19 cellular contexts compared by ENCODE assay signal in genomic region chr6:37078814-37079213, GRCh38.
"Had no signal": no experiment of that assay in that cellular context is flagged by ENCODE, and none has a peak within 500 bp of the region (broad histone marks: within the 10 kb centered on the region; RNA-seq: fewer than 3 reads in every experiment).

No MANE protein-coding gene starts in this region.

- H3K27me3 ChIP-seq: dorsolateral prefrontal cortex, foreskin keratinocyte, left lung, ovary, spleen, testis, transverse colon had no signal

- DNase-seq: cortex of kidney; dorsolateral prefrontal cortex; effector memory CD4-positive, alpha-beta T cell; foreskin keratinocyte; immature natural killer cell; left lung; lower lobe of right lung; natural killer cell; ovary; right cardiac atrium; spleen; stimulated activated CD4-positive, alpha-beta T cell treated with anti-CD3 and anti-CD28 coated beads, Interleukin-15, amount 100 ng/mL, for 24 hours; stimulated activated CD4-positive, alpha-beta T cell treated with anti-CD3 and anti-CD28 coated beads, Interleukin-1b, Interleukin-23, amount 100 ng/mL, for 48 hours; stimulated activated CD4-positive, alpha-beta T cell treated with anti-CD3 and anti-CD28 coated beads, Interleukin-4, amount 100 ng/mL, for 24 hours; stimulated activated naive CD8-positive, alpha-beta T cell treated with anti-CD3 and anti-CD28 coated beads, Interleukin-15, amount 100 ng/mL, for 72 hours; testis; transverse colon had no signal

- H3K9me3 ChIP-seq: left lung, lower lobe of right lung, ovary, spleen, testis, transverse colon had no signal

- H3K36me3 ChIP-seq: left lung, lower lobe of right lung, ovary, spleen, transverse colon had no signal

- ATAC-seq: esophagus mucosa; foreskin keratinocyte; natural killer cell; stimulated activated memory B cell treated with anti-CD40 and anti-IgM and Interleukin-4, amounts not matched to agents 10 μg/mL and 1 μg/mL and 100 μg/mL, for 72 hours; stimulated activated naive CD8-positive, alpha-beta T cell treated with anti-CD3 and anti-CD28 coated beads, Interleukin-15, amount 100 ng/mL, for 72 hours had no signal

- H3K27ac ChIP-seq: foreskin keratinocyte, left lung, ovary, testis had no signal

- H3K4me3 ChIP-seq: left lung, lower lobe of right lung, ovary, spleen, testis, transverse colon had no signal
